8 cellular contexts compared by ENCODE assay signal in the genomic region with DNA sequence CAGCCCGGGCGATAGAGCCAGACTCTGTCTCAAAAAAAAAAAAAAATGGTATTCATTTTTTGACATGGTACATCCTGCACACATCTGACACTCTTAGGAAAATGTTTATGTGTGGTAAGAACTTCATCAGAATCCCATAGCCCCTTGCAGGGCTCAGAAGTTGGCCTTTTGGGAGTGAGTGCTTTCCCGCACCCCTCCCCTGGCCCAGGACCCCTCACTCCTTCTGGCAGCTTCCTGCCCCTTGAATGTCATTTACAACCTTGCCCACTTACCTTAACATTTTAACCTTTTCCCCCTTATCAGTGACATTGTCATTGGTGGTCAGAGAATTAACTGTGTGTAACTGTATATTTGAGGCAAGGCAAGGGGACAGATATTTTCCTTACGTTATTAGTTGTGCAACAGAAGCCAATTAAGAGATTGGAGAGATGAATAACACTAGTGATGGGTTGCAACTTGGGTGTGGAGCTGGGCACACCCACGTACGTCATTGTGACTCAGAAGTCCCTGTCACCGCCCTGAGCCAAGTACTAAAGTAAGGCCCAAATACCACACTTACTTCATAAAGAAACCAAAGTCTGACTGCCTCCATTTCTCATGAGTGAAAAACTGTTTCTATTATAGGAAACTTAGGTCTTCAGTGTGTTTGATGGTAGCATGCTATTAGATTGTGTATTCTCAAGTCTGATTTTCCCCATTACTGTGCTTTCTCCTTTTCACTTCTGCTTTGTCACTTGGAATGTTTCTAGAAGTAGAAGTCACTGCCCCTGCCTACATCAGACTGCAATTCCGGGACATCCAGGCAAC. TPM values are rescaled to one million over a fixed set of nuclear protein-coding genes. Genes with fewer than 3 reads are reported as not detected.
DNase-seq lines count a peak whose midpoint lies in the region; ATAC-seq, FAIRE-seq and TF ChIP-seq lines count a peak whose summit lies in the region.

No MANE protein-coding gene starts in this region.

- no peak for FAIRE-seq in kidney (lab: Jason Lieb, UNC)

- peaks cover 64 to 71% of the 10 kb centered on the region in 2 donors for H3K4me1 ChIP-seq in kidney (ENCODE audit: control insufficient read depth in 1 of 2, insufficient read depth in 1 of 2, low read depth in 1 of 2, low read length in 2 of 2)

- H3K27ac ChIP-seq in SK-N-MC (peak overlapping the region; percentile 92), kidney (ENCODE audit: low read depth in 2 of 2, low read length in 2 of 2) (peak overlapping the region; percentile 95 to 96)

- H3K9me3 ChIP-seq in SK-N-MC (ENCODE audit: low read depth, low read length) (no peaks in the 10 kb centered on the region), kidney (ENCODE audit: control insufficient read depth in 1 of 2, low read length in 2 of 2) (no peaks in the 10 kb centered on the region)

- TF ChIP-seq CTCF in kidney (IDR thresholded peaks at IDR 0.05; ENCODE audit: borderline replicate concordance, extremely low read depth, insufficient read depth): no peak

- H3K9ac ChIP-seq in SK-N-MC (ENCODE audit: insufficient read length): no peak overlapping the region
- H3K9ac ChIP-seq in kidney (ENCODE audit: low read length in 2 of 2): peak overlapping the region in 1 of 2 donors; percentile 44

- intact Hi-C loops in kidney (cut with DNase I): no loop called here

- DNase-seq in SK-N-MC (ENCODE audit: low read depth, low spot score) (no peak), kidney (no peak), NCI-H2081 (lab: John Stamatoyannopoulos, UW) (no peak), NCI-H345 (lab: John Stamatoyannopoulos, UW) (no peak)
- peak; percentile 42 for DNase-seq in activated naive CD8-positive, alpha-beta T cell treated with anti-CD3 and anti-CD28 coated beads, Interleukin-2, amount 50 U/mL, for 16 hours (ENCODE audit: low read depth, low spot score)
- DNase-seq in stimulated activated CD8-positive, alpha-beta memory T cell treated with anti-CD3 and anti-CD28 coated beads, Interleukin-12 subunit alpha, Interleukin-12 subunit beta, amount 100 ng/mL, for 1 hour (ENCODE audit: low read depth): peak; percentile 60

- ATAC-seq in GM19035 (IDR thresholded peaks at IDR 0.05; ENCODE audit: unreplicated experiment) (peak; percentile 46), HG03097 (IDR thresholded peaks at IDR 0.05; ENCODE audit: low FRiP score, unreplicated experiment) (peak; percentile 26)

- H3K4me3 ChIP-seq in SK-N-MC: no peak overlapping the region
- H3K4me3 ChIP-seq in kidney (ENCODE audit: low read length in 2 of 2): no peak overlapping the region

- H3K36me3 ChIP-seq in SK-N-MC (ENCODE audit: insufficient read depth, low read length) (no peaks in the 10 kb centered on the region), kidney (ENCODE audit: control insufficient read depth in 1 of 2, insufficient read depth in 2 of 2, low read length in 2 of 2) (peaks cover 2 to 5% of the 10 kb centered on the region in 2 donors)

RNA-seq across cellular contexts. Expression of gene OGDH, which starts 31.6 kb away (rescaled TPM):
- 132 TPM for total RNA-seq in kidney
- 108 TPM for polyA plus RNA-seq in kidney (ENCODE audit: insufficient read depth, low read depth, low replicate concordance)

RNA-seq across cellular contexts. Expression of gene TMED4, which starts 56.0 kb away (rescaled TPM):
- 105 TPM for total RNA-seq in kidney
- polyA plus RNA-seq in kidney (ENCODE audit: insufficient read depth, low read depth, low replicate concordance): 138 TPM

Comparison
In these comparisons a context has a peak if more than half of its experiments do, and no peak if none do; other contexts are left out.
1. DNase-seq: peak in activated naive CD8-positive, alpha-beta T cell treated with anti-CD3 and anti-CD28 coated beads, Interleukin-2, amount 50 U/mL, for 16 hours (single experiment) and stimulated activated CD8-positive, alpha-beta memory T cell treated with anti-CD3 and anti-CD28 coated beads, Interleukin-12 subunit alpha, Interleukin-12 subunit beta, amount 100 ng/mL, for 1 hour (single experiment); none in SK-N-MC (single experiment), kidney (single experiment), NCI-H2081 (0 of 2) and NCI-H345 (single experiment).